In genomic region chr5:163408311-163408923, GRCh38 we compare ENCODE assay signal across 8 cellular contexts.
A peak's percentile ranks its signal among the peaks of the same experiment; 100 is the strongest.
DNase-seq lines count a peak whose midpoint lies in the region; ATAC-seq, FAIRE-seq and TF ChIP-seq lines count a peak whose summit lies in the region.

No MANE protein-coding gene starts in this region.

- FAIRE-seq in RCC 7860 (lab: Jason Lieb, UNC) (peak; percentile 50), urothelium cell line (lab: Jason Lieb, UNC) (no peak)

- no peaks in the 10 kb centered on the region for H3K27me3 ChIP-seq in HL-60 (ENCODE audit: insufficient read depth, poor library complexity, severe bottlenecking)

- H3K4me3 ChIP-seq in HL-60 (replicated peaks; ENCODE audit: insufficient read depth, low read length), result no peak overlapping the region

- peak; percentile 65 for ATAC-seq in GM21360 (IDR thresholded peaks at IDR 0.05; ENCODE audit: unreplicated experiment)

- no peak overlapping the region for H3K27ac ChIP-seq in HL-60 (replicated peaks)

- DNase-seq in DMS53 (lab: John Stamatoyannopoulos, UW) (peak; percentile 73), HL-60 (ENCODE audit: low read depth in 1 of 2, low spot score in 1 of 2) (peak; percentile 24 to 53), RCC 7860 (ENCODE audit: low spot score) (peak; percentile 17), germinal center (ENCODE audit: low spot score) (peak; percentile 60), pons (ENCODE audit: low spot score) (peak; percentile 74), urothelium cell line (ENCODE audit: low spot score) (peak; percentile 57)
- peak; percentile 25 for DNase-seq in activated T-helper 9 cell treated with anti-CD3 and anti-CD28 coated beads, Interleukin-2, amount 50 U/mL, for 16 hours (ENCODE audit: low read depth)

- TF ChIP-seq CTCF in HL-60 (IDR thresholded peaks at IDR 0.05; ENCODE audit: insufficient read depth, low read length), result peak; percentile 59

Comparison
In these comparisons a context has a peak if more than half of its experiments do, and no peak if none do; other contexts are left out.
1. DNase-seq: peak in every context shown above with its lines; median percentile 74 in pons; 73 in DMS53; 60 in germinal center; 57 in urothelium cell line; 38 in HL-60; 25 in activated T-helper 9 cell treated with anti-CD3 and anti-CD28 coated beads, Interleukin-2, amount 50 U/mL, for 16 hours; 17 in RCC 7860.